Comparison of ENCODE assay signal across 8 cellular contexts in the genomic region with DNA sequence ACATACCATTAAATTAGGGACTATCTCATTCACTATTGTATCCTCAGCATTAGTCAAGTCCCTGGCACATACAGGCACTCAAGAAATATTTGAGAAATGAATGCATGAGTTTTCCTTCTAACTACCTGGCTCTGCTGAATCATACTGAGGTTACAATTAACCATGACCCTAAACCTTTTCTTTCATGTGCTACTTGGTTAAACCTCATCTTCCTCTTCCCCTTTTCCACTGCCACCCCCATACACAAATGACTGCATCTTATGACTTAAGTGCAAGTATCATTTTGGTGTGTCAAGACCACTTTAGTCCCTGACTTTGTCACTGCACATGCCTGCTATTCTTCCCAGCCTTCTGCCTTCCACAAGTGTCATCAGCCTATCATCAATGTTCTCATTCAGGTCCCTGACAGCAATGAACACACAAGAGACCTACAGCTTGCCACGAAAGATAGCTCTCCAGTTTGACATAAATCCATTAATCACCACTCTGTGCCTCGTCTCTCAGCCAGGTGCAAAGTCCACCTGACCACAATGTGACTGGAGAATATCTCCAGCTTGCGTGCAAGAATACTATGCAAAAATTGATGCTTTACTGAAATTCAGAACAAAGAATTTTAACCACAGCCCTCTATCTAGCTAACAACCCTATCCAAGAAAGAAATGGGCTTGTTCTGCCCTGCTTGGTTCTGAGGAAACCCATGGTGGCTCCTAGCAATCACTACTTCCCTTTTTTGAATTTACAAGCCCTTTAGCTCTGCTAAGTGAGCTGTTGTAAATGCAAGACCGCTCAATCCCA.
DNase-seq lines count a peak whose midpoint lies in the region; ATAC-seq, FAIRE-seq and TF ChIP-seq lines count a peak whose summit lies in the region.

No MANE protein-coding gene starts in this region.

- no peak for TF ChIP-seq POLR2A in A549 (IDR thresholded peaks at IDR 0.05; ENCODE audit: low read length)

- no peak overlapping the region for H3K27ac ChIP-seq in A549
- H3K27ac ChIP-seq in kidney (ENCODE audit: low read depth in 2 of 2, low read length in 2 of 2) = no peak overlapping the region

- no peak for DNase-seq in A549 (ENCODE audit: low read depth in 1 of 2, low spot score in 1 of 2)
- DNase-seq in NAMALWA (ENCODE audit: low spot score) = peak; percentile 85
- DNase-seq in activated B cell treated with CpG ODN at 0.5 μM for 24 hours = no peak
- DNase-seq in mucosa of descending colon = peak in 1 of 3 donors; percentile 28
- no peak for DNase-seq in nephron progenitor cell
- DNase-seq in kidney = no peak

- no peaks in the 10 kb centered on the region for H3K27me3 Mint-ChIP-seq in activated B cell treated with CpG ODN at 0.5 μM for 24 hours
- H3K27me3 Mint-ChIP-seq in nephron progenitor cell (ENCODE audit: low read depth, poor library complexity) = peaks cover under 1% of the 10 kb centered on the region

- H3K4me3 ChIP-seq in A549 = no peak overlapping the region
- no peak overlapping the region for H3K4me3 ChIP-seq in mucosa of descending colon
- no peak overlapping the region for H3K4me3 ChIP-seq in kidney (ENCODE audit: low read length in 2 of 2)

- H3K36me3 ChIP-seq in mucosa of descending colon (ENCODE audit: low read depth) = no peaks in the 10 kb centered on the region
- H3K36me3 ChIP-seq in kidney (ENCODE audit: control insufficient read depth in 1 of 2, insufficient read depth in 2 of 2, low read length in 2 of 2) = no peaks in the 10 kb centered on the region

- peak overlapping the region; percentile 90 for H3K27ac Mint-ChIP-seq in activated B cell treated with CpG ODN at 0.5 μM for 24 hours
- H3K27ac Mint-ChIP-seq in nephron progenitor cell = no peak overlapping the region

- H3K9me3 Mint-ChIP-seq in activated B cell treated with CpG ODN at 0.5 μM for 24 hours (no peaks in the 10 kb centered on the region), nephron progenitor cell (no peaks in the 10 kb centered on the region)

- H3K4me1 ChIP-seq in A549 (peaks cover 32% of the 10 kb centered on the region), mucosa of descending colon (ENCODE audit: low read depth) (peaks cover 17% of the 10 kb centered on the region), kidney (ENCODE audit: control insufficient read depth in 1 of 2, insufficient read depth in 1 of 2, low read depth in 1 of 2, low read length in 2 of 2) (peaks cover 7 to 15% of the 10 kb centered on the region in 2 donors)

- TF ChIP-seq CTCF in A549 (IDR thresholded peaks at IDR 0.05) (no peak), activated B cell treated with CpG ODN at 0.5 μM for 24 hours (IDR thresholded peaks at IDR 0.05) (no peak), mucosa of descending colon (IDR thresholded peaks at IDR 0.05) (no peak), nephron progenitor cell (IDR thresholded peaks at IDR 0.05) (no peak), kidney (IDR thresholded peaks at IDR 0.05; ENCODE audit: borderline replicate concordance, extremely low read depth, insufficient read depth) (no peak)

- H3K36me3 Mint-ChIP-seq in activated B cell treated with CpG ODN at 0.5 μM for 24 hours (ENCODE audit: low read depth) = no peaks in the 10 kb centered on the region
- H3K36me3 Mint-ChIP-seq in nephron progenitor cell (ENCODE audit: low read depth) = no peaks in the 10 kb centered on the region

- no peak for TF ChIP-seq EP300 in A549 (IDR thresholded peaks at IDR 0.05)

- H3K9ac ChIP-seq in kidney (ENCODE audit: low read length in 2 of 2) = no peak overlapping the region

- CTCF ChIA-PET in A549 (lab: Yijun Ruan, JAX) = interaction anchor here (2.1 to 2.4 kb wide), 2 partner anchors 74 to 225 kb away, joined by 7 to 9 read pairs; no protein-coding TSS in a partner anchor
- CTCF ChIA-PET in activated B cell treated with CpG ODN at 0.5 μM for 24 hours (lab: Charles Lee) = interaction anchor here (0.7 to 2.2 kb wide), 6 partner anchors 9 to 868 kb away, joined by 3 to 8 read pairs (median 4); no protein-coding TSS in a partner anchor

- FAIRE-seq in A549 (lab: Jason Lieb, UNC) = no peak
- FAIRE-seq in kidney (lab: Jason Lieb, UNC) = no peak

- H3K4me3 Mint-ChIP-seq in activated B cell treated with CpG ODN at 0.5 μM for 24 hours = peak overlapping the region; percentile 59
- H3K4me3 Mint-ChIP-seq in nephron progenitor cell = no peak overlapping the region

- ATAC-seq in A549 = peak in 1 of 2 experiments; percentile 47; a peak in 3 of 6 replicates
- peak; percentile 66 for ATAC-seq in GM18511 (IDR thresholded peaks at IDR 0.05; ENCODE audit: unreplicated experiment)
- peak; percentile 69 for ATAC-seq in HG02798 (IDR thresholded peaks at IDR 0.05; ENCODE audit: poor library complexity, unreplicated experiment)
- ATAC-seq in activated B cell treated with CpG ODN at 0.5 μM for 24 hours (ENCODE audit: low read depth) = peak; percentile 73
- peak; percentile 68 for ATAC-seq in mucosa of descending colon

- peak overlapping the region; percentile 51 for H3K4me2 ChIP-seq in A549

- TF ChIP-seq RAD21 in A549 (conservative IDR thresholded peaks at IDR 0.05 in 1 of 2, IDR thresholded peaks at IDR 0.05 in 1 of 2) = no peak

- H3K9me3 ChIP-seq in A549 (no peaks in the 10 kb centered on the region), mucosa of descending colon (no peaks in the 10 kb centered on the region), kidney (ENCODE audit: control insufficient read depth in 1 of 2, low read length in 2 of 2) (no peaks in the 10 kb centered on the region)

- peaks cover 92% of the 10 kb centered on the region for H3K4me1 Mint-ChIP-seq in activated B cell treated with CpG ODN at 0.5 μM for 24 hours
- H3K4me1 Mint-ChIP-seq in nephron progenitor cell = peaks cover 23% of the 10 kb centered on the region

- intact Hi-C loops in activated B cell treated with CpG ODN at 0.5 μM for 24 hours (cut with micrococcal nuclease) (loop anchor here (1.0 to 10.0 kb wide), 6 partner anchors 14 to 862 kb away; no protein-coding TSS in a partner anchor), mucosa of descending colon (cut with DNase I, micrococcal nuclease) (loop anchor here (5.0 to 10.0 kb wide), 4 partner anchors 68 to 225 kb away; no protein-coding TSS in a partner anchor), kidney (cut with DNase I) (no loop called here)

- POLR2A ChIA-PET in A549 (lab: Yijun Ruan, JAX) = no interaction called here
- POLR2A ChIA-PET in activated B cell treated with CpG ODN at 0.5 μM for 24 hours (lab: Charles Lee) = interaction anchor here (0.7 to 4.1 kb wide), 9 partner anchors 13 to 768 kb away, joined by 3 to 44 read pairs (median 5); partner anchors contain the start of gene MAPKAP1

- 52% methylated on average over 4 of the region's 4 CpGs for WGBS in A549 (ENCODE audit: missing lambda C conversion rate)

TF ChIP-seq in A549, 52 proteins besides CTCF, POLR2A, EP300 and RAD21:
- TF ChIP-seq SREBF2 (IDR thresholded peaks at IDR 0.05) (no peak), ZC3H11A (IDR thresholded peaks at IDR 0.05) (no peak), HOXB13 (CRISPR knock-in tag; IDR thresholded peaks at IDR 0.05; ENCODE audit: low read depth) (no peak), FOSL2 (IDR thresholded peaks at IDR 0.05) (no peak), FOSL2 (CRISPR knock-in tag; IDR thresholded peaks at IDR 0.05) (no peak), CEBPB (IDR thresholded peaks at IDR 0.05) (no peak), CHD4 (IDR thresholded peaks at IDR 0.05; ENCODE audit: borderline replicate concordance) (no peak), E2F6 (IDR thresholded peaks at IDR 0.05; ENCODE audit: borderline replicate concordance, low read depth) (no peak), PHF8 (IDR thresholded peaks at IDR 0.05; ENCODE audit: borderline replicate concordance, low read depth) (no peak), USF2 (IDR thresholded peaks at IDR 0.05) (no peak), SMC3 (IDR thresholded peaks at IDR 0.05) (no peak), KDM5A (IDR thresholded peaks at IDR 0.05) (no peak), NR3C1 (IDR thresholded peaks at IDR 0.05) (no peak), MAX (IDR thresholded peaks at IDR 0.05) (no peak), CBX2 (IDR thresholded peaks at IDR 0.05; ENCODE audit: borderline replicate concordance, low read depth) (no peak), ZNF302 (CRISPR knock-in tag; IDR thresholded peaks at IDR 0.05) (no peak), HOXB5 (CRISPR knock-in tag; IDR thresholded peaks at IDR 0.05) (no peak)
- TF ChIP-seq, protein P1, sequence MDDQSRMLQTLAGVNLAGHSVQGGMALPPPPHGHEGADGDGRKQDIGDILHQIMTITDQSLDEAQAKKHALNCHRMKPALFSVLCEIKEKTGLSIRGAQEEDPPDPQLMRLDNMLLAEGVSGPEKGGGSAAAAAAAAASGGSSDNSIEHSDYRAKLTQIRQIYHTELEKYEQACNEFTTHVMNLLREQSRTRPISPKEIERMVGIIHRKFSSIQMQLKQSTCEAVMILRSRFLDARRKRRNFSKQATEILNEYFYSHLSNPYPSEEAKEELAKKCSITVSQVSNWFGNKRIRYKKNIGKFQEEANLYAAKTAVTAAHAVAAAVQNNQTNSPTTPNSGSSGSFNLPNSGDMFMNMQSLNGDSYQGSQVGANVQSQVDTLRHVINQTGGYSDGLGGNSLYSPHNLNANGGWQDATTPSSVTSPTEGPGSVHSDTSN (IDR thresholded peaks at IDR 0.05) = no peak
